In genomic region chr4:99893029-99893428, GRCh38 we compare ENCODE assay signal across 7 cellular contexts. TPM values are rescaled to one million over a fixed set of nuclear protein-coding genes. Genes with fewer than 3 reads are reported as not detected.
DNase-seq lines count a peak whose midpoint lies in the region; ATAC-seq and TF ChIP-seq lines count a peak whose summit lies in the region.

No MANE protein-coding gene starts in this region.

- H2BK12ac ChIP-seq in H9 (ENCODE audit: insufficient read length, low read depth, low read length) = no peak overlapping the region

- H3K36me3 Mint-ChIP-seq in H9 (ENCODE audit: insufficient read depth in 1 of 3, low read depth in 3 of 3) = no peaks in the 10 kb centered on the region
- no peaks in the 10 kb centered on the region for H3K36me3 Mint-ChIP-seq in T-helper 17 cell (ENCODE audit: low read depth)

- WGBS in H9 (ENCODE audit: extremely low coverage, insufficient read length, low lambda C conversion rate) = no CpG with 5 or more reads among the region's 8 CpGs
- 93 to 95% methylated on average over 8 of the region's 8 CpGs for WGBS in tibial nerve, 2 donors

- no peak for TF ChIP-seq POLR2A in tibial nerve (IDR thresholded peaks at IDR 0.05)

- H3K79me2 ChIP-seq in H9 (ENCODE audit: insufficient read depth, low read length) = 0 out of 2 replicates have a peak, but pooled peaks cover 1% of the 10 kb centered on the region

- H4K91ac ChIP-seq in H9 (ENCODE audit: insufficient read length, low read depth, low read length) = no peak overlapping the region

- H3K79me1 ChIP-seq in H9 (ENCODE audit: insufficient read depth, low read depth, low read length, poor library complexity, severe bottlenecking) = no peaks in the 10 kb centered on the region

- peaks cover 0 to 5% (median 5%) of the 10 kb centered on the region in 3 donors for H3K36me3 ChIP-seq in tibial nerve

- H3K9ac ChIP-seq in H9 (ENCODE audit: extremely low read depth, insufficient read length, low read length) = no peak overlapping the region

- ATAC-seq in T-helper 17 cell = no peak
- ATAC-seq in HG02884 (IDR thresholded peaks at IDR 0.05; ENCODE audit: unreplicated experiment) = no peak

- H3K4me2 ChIP-seq in H9 (ENCODE audit: insufficient read depth, insufficient read length, low read length) = peak overlapping the region; percentile 76

- H3K4ac ChIP-seq in H9 (ENCODE audit: low read depth, low read length) = no peak overlapping the region

- H3K4me3 ChIP-seq in fibroblast of mammary gland (ENCODE audit: control insufficient read depth, low read depth, low read length) = peak overlapping the region; percentile 93
- H3K4me3 ChIP-seq in skeletal muscle cell (ENCODE audit: low read depth, low read length) = peak overlapping the region; percentile 97
- H3K4me3 ChIP-seq in tibial nerve = peak overlapping the region in 2 of 4 donors; percentile 89 to 95

- TF ChIP-seq EP300 in tibial nerve (IDR thresholded peaks at IDR 0.05) = no peak

- H3K27ac ChIP-seq in H9 (ENCODE audit: insufficient read length, low read depth, low read length) (no peak overlapping the region), tibial nerve (no peak overlapping the region)

- no peak overlapping the region for H2BK120ac ChIP-seq in H9 (ENCODE audit: low read depth, low read length, poor library complexity, severe bottlenecking)

- H2AFZ ChIP-seq in H9 (ENCODE audit: low read length) = no peak overlapping the region

- no peak overlapping the region for H4K8ac ChIP-seq in H9 (replicated peaks; ENCODE audit: insufficient read length, low read depth, low read length)

- no peak overlapping the region for H2AK5ac ChIP-seq in H9 (ENCODE audit: insufficient read length, low read length)

- H3K9me3 ChIP-seq in H9 (ENCODE audit: control insufficient read depth, low read depth, low read length) (no peaks in the 10 kb centered on the region), T-helper 17 cell (ENCODE audit: control insufficient read depth, low read length, poor library complexity, severe bottlenecking) (no peaks in the 10 kb centered on the region), tibial nerve (no peaks in the 10 kb centered on the region)

- no peak overlapping the region for H3K23ac ChIP-seq in H9 (ENCODE audit: insufficient read length, low read depth, low read length)

- H2BK20ac ChIP-seq in H9 (ENCODE audit: low read depth, low read length, poor library complexity, severe bottlenecking) = no peak overlapping the region

- H3K23me2 ChIP-seq in H9 (ENCODE audit: insufficient read length, low read depth, low read length, poor library complexity, severe bottlenecking) = peaks cover 12% of the 10 kb centered on the region

- no peak overlapping the region for H3K14ac ChIP-seq in H9 (ENCODE audit: insufficient read depth, low read length)

- H3K27ac Mint-ChIP-seq in H9 (no peak overlapping the region; a peak in 1 of 7 replicates), T-helper 17 cell (peak overlapping the region; percentile 93)

- no peaks in the 10 kb centered on the region for H3K9me3 Mint-ChIP-seq in H9

- H4K5ac ChIP-seq in H9 (ENCODE audit: insufficient read length, low read depth, low read length) = no peak overlapping the region

- no peak for TF ChIP-seq CTCF in H9 (conservative IDR thresholded peaks at IDR 0.05)
- no peak for TF ChIP-seq CTCF in fibroblast of mammary gland (conservative IDR thresholded peaks at IDR 0.05; ENCODE audit: control insufficient read depth, insufficient read depth, low read depth, low read length)
- TF ChIP-seq CTCF in tibial nerve (IDR thresholded peaks at IDR 0.05) = no peak

- H3K4me3 Mint-ChIP-seq in H9 (peak overlapping the region; percentile 97 to 98), T-helper 17 cell (peak overlapping the region; percentile 97)

- H3K27me3 ChIP-seq in H9 (ENCODE audit: insufficient read depth, low read length) (no peaks in the 10 kb centered on the region), tibial nerve (no peaks in the 10 kb centered on the region)

- H3T11ph ChIP-seq in H9 (ENCODE audit: low read length) = no peak overlapping the region

- no peak overlapping the region for H3K56ac ChIP-seq in H9 (ENCODE audit: insufficient read length, low read depth, low read length)

- H3K4me1 Mint-ChIP-seq in H9 = peaks cover 8% of the 10 kb centered on the region in 2 experiments
- peaks cover 29% of the 10 kb centered on the region for H3K4me1 Mint-ChIP-seq in T-helper 17 cell

- no peak overlapping the region for H3K18ac ChIP-seq in H9 (ENCODE audit: insufficient read length, low read depth, low read length)

- H4K20me1 ChIP-seq in H9 (ENCODE audit: control insufficient read depth, insufficient read depth, insufficient read length) = no peaks in the 10 kb centered on the region

- H3K4me1 ChIP-seq in H9 (ENCODE audit: insufficient read depth, low read length) (no peaks in the 10 kb centered on the region), tibial nerve (peaks cover 0 to 62% (median 14%) of the 10 kb centered on the region in 4 donors)

- DNase-seq in H9 = no peak
- DNase-seq in T-helper 17 cell = no peak
- DNase-seq in fibroblast of mammary gland (ENCODE audit: low read depth) = no peak
- DNase-seq in skeletal muscle cell (ENCODE audit: low read depth) = no peak
- DNase-seq in tibial nerve (ENCODE audit: low spot score in 2 of 2) = no peak
- no peak for DNase-seq in NCI-H82 (lab: John Stamatoyannopoulos, UW)

- H3K27me3 Mint-ChIP-seq in H9 (ENCODE audit: low read depth) = no peaks in the 10 kb centered on the region
- no peaks in the 10 kb centered on the region for H3K27me3 Mint-ChIP-seq in T-helper 17 cell

- no peak overlapping the region for H2BK15ac ChIP-seq in H9 (ENCODE audit: low read depth, low read length)

- no peak overlapping the region for H2BK5ac ChIP-seq in H9 (ENCODE audit: insufficient read length, low read length)

RNA-seq across cellular contexts. Expression of gene LAMTOR3, which starts 1.2 kb away (rescaled TPM):
- total RNA-seq in H9 (2021) (30.6 and 33.1 TPM in 2 replicates), T-helper 17 cell (10 to 100 TPM; 17.9 to 22.4 TPM), tibial nerve (10 to 100 TPM; 26.8 to 30.3 (median 28.2) TPM)

RNA-seq across cellular contexts. Expression of gene DNAJB14, which starts 53.4 kb away (rescaled TPM):
- total RNA-seq in H9 (2021) (40.2 and 41.0 TPM in 2 replicates), T-helper 17 cell (10 to 100 TPM; 52.1 to 58.7 TPM), tibial nerve (10 to 100 TPM; 27.0 to 38.5 (median 31.7) TPM)

RNA-seq across cellular contexts. Expression of gene H2AZ1, which starts 57.0 kb away (rescaled TPM):
- total RNA-seq in H9 (2021) (811 and 815 TPM in 2 replicates), T-helper 17 cell (100 to 1,000 TPM; 105 to 107 TPM), tibial nerve (100 to 1,000 TPM in 1 of 4 donors, 10 to 100 TPM in 3; 75.4 to 107 (median 81.4) TPM)
